In the genomic region with DNA sequence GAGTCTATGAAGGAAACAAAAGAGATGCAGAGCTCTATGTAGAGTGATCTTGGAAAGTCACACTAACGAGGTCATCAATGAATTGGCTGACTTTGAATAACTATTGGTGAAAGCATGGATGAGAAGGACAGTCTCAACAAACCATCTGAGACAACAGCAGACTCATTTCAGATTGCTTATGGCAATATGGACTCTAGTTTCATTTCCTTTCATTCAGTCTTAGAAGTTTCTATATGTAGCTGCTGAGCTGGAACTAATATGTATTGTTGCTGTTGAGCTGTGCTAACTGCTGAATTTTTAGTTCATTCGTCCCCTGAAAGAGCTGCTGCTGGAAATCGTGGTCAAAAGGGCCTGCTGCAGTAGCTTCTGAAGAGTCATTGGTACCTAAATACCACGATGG, we compare ENCODE assay signal across 19 cellular contexts. TPM values are rescaled to one million over a fixed set of nuclear protein-coding genes. Genes with fewer than 3 reads are reported as not detected.
A peak's percentile ranks its signal among the peaks of the same experiment; 100 is the strongest.
DNase-seq lines count a peak whose midpoint lies in the region; ATAC-seq and TF ChIP-seq lines count a peak whose summit lies in the region.
"Had no signal": no experiment of that assay in that cellular context is flagged by ENCODE, and none has a peak within 500 bp of the region (broad histone marks: within the 10 kb centered on the region; RNA-seq: fewer than 3 reads in every experiment).

No MANE protein-coding gene starts in this region.

- no peaks in the 10 kb centered on the region for H3K27me3 ChIP-seq in BLaER1 treated with 17β-estradiol and CSF1 and Interleukin-3, amounts not matched to agents 10 nM and 100 nM
- no peaks in the 10 kb centered on the region for H3K27me3 ChIP-seq in smooth muscle cell (ENCODE audit: low read depth)
- H3K27me3 ChIP-seq: gastrocnemius medialis, Peyer's patch had no signal

- H4K20me1 ChIP-seq in BLaER1 treated with 17β-estradiol and CSF1 and Interleukin-3, amounts not matched to agents 10 nM and 100 nM: no peaks in the 10 kb centered on the region
- H4K20me1 ChIP-seq in smooth muscle cell (ENCODE audit: low read depth): no peaks in the 10 kb centered on the region

- peaks cover 0 to 57% (median 7%) of the 10 kb centered on the region in 10 experiments; a peak in 15 of 20 replicates for H3K4me1 ChIP-seq in BLaER1 treated with 17β-estradiol and CSF1 and Interleukin-3, amounts not matched to agents 10 nM and 100 nM
- no peaks in the 10 kb centered on the region for H3K4me1 ChIP-seq in smooth muscle cell (ENCODE audit: low read depth)
- H3K4me1 ChIP-seq: gastrocnemius medialis had no signal

- H3F3A ChIP-seq in smooth muscle cell (ENCODE audit: low read depth): no peaks in the 10 kb centered on the region

- H2AFZ ChIP-seq in smooth muscle cell (ENCODE audit: low read depth): no peak overlapping the region

- H3K9me3 ChIP-seq in BLaER1 treated with 17β-estradiol and CSF1 and Interleukin-3, amounts not matched to agents 10 nM and 100 nM (replicated peaks in 1 of 11): no peaks in the 10 kb centered on the region
- no peaks in the 10 kb centered on the region for H3K9me3 ChIP-seq in smooth muscle cell (replicated peaks; ENCODE audit: low read depth)
- H3K9me3 ChIP-seq: gastrocnemius medialis, Peyer's patch had no signal

- ATAC-seq in GM18861 (IDR thresholded peaks at IDR 0.05; ENCODE audit: unreplicated experiment): peak; percentile 46
- ATAC-seq in HG02884 (IDR thresholded peaks at IDR 0.05; ENCODE audit: unreplicated experiment): no peak
- ATAC-seq: gastrocnemius medialis, left lobe of liver, right cardiac atrium had no signal

- H3K36me3 ChIP-seq in BLaER1 treated with 17β-estradiol and CSF1 and Interleukin-3, amounts not matched to agents 10 nM and 100 nM: no peaks in the 10 kb centered on the region
- H3K36me3 ChIP-seq in smooth muscle cell (ENCODE audit: low read depth): no peaks in the 10 kb centered on the region
- H3K36me3 ChIP-seq: gastrocnemius medialis, Peyer's patch had no signal

- H3K4me2 ChIP-seq in BLaER1 treated with 17β-estradiol and CSF1 and Interleukin-3, amounts not matched to agents 10 nM and 100 nM: peak overlapping the region in 10 of 11 experiments; percentile 4 to 61 (median 30); a peak in 14 of 22 replicates
- H3K4me2 ChIP-seq in smooth muscle cell: no peak overlapping the region

- H3K79me2 ChIP-seq in smooth muscle cell (ENCODE audit: low read depth): no peaks in the 10 kb centered on the region

- peak; percentile 62 for DNase-seq in MV-4-11 (lab: John Stamatoyannopoulos, UW)
- DNase-seq in germinal center (ENCODE audit: low spot score): peak; percentile 28
- no peak for DNase-seq in smooth muscle cell (lab: John Stamatoyannopoulos, UW; ENCODE audit: unreplicated experiment)
- no peak for DNase-seq in stimulated activated CD4-positive, alpha-beta T cell treated with anti-CD3 and anti-CD28 coated beads, Interleukin-2, amount 100 ng/mL, for 24 hours
- DNase-seq: activated CD4-positive, CD25-positive, alpha-beta regulatory T cell treated with anti-CD3 and anti-CD28 coated beads, Interleukin-2, amount 50 U/mL, for 72 hours; erythroblast; gastrocnemius medialis; NCI-H2081 treated with DMSO at 0.1 percent for 48 hours; NCI-H526; occipital lobe; Peyer's patch; right cardiac atrium; T-helper 9 cell had no signal

- TF ChIP-seq CTCF in smooth muscle cell (IDR thresholded peaks at IDR 0.05; ENCODE audit: borderline replicate concordance, insufficient read depth, poor library complexity, severe bottlenecking): no peak

- H3K27ac ChIP-seq in BLaER1 treated with 17β-estradiol and CSF1 and Interleukin-3, amounts not matched to agents 10 nM and 100 nM: peak overlapping the region in 1 of 11 experiments; percentile 43; a peak in 2 of 22 replicates
- no peak overlapping the region for H3K27ac ChIP-seq in smooth muscle cell (ENCODE audit: low read depth)
- H3K27ac ChIP-seq: gastrocnemius medialis, Peyer's patch, SK-N-MC had no signal

- 89% methylated on average over 4 of the region's 4 CpGs for WGBS in smooth muscle cell (ENCODE audit: low lambda C conversion rate)

- no peak overlapping the region for H3K9ac ChIP-seq in BLaER1 treated with 17β-estradiol and CSF1 and Interleukin-3, amounts not matched to agents 10 nM and 100 nM
- no peak overlapping the region for H3K9ac ChIP-seq in smooth muscle cell (ENCODE audit: low read depth)

- H3K4me3 ChIP-seq in BLaER1 treated with 17β-estradiol and CSF1 and Interleukin-3, amounts not matched to agents 10 nM and 100 nM: no peak overlapping the region
- no peak overlapping the region for H3K4me3 ChIP-seq in smooth muscle cell
- H3K4me3 ChIP-seq: gastrocnemius medialis, Peyer's patch, SK-N-MC had no signal

RNA-seq across cellular contexts. Expression of a gene that starts 31.3 kb away (rescaled TPM):
- total RNA-seq in smooth muscle cell: 4.1 and 5.5 TPM in 2 replicates
- 2.3 and 2.9 TPM in 2 replicates for polyA plus RNA-seq in smooth muscle cell
- total RNA-seq: bronchial epithelial cell, gastrocnemius medialis had no signal

Comparison
In these comparisons a context has a peak if more than half of its experiments do, and no peak if none do; other contexts are left out.
1. DNase-seq: peak in MV-4-11 (single experiment) and germinal center (single experiment); none in smooth muscle cell (single experiment) and stimulated activated CD4-positive, alpha-beta T cell treated with anti-CD3 and anti-CD28 coated beads, Interleukin-2, amount 100 ng/mL, for 24 hours (0 of 2).